Comparison of ENCODE assay signal across 1 cellular context in genomic region chr14:91333640-91334039, GRCh38.
TF ChIP-seq lines count a peak whose summit lies in the region.

No MANE protein-coding gene starts in this region.

TF ChIP-seq in GM12878, 131 proteins besides CTCF, POLR2A, EP300 and RAD21 (continued from another document and continues in another):
- TF ChIP-seq SKIL (IDR thresholded peaks at IDR 0.05; ENCODE audit: low read depth, poor library complexity, severe bottlenecking) (peak; percentile 71), NBN (IDR thresholded peaks at IDR 0.05) (0 out of 2 replicates have a peak, but pooled peaks have one; percentile 33), ZNF622 (IDR thresholded peaks at IDR 0.05) (no peak), RFX5 (IDR thresholded peaks at IDR 0.05; ENCODE audit: low read depth, low read length) (no peak), KDM1A (IDR thresholded peaks at IDR 0.05; ENCODE audit: borderline replicate concordance) (no peak), EGR1 (IDR thresholded peaks at IDR 0.05; ENCODE audit: borderline replicate concordance in 1 of 2, low read depth in 2 of 2, low read length in 2 of 2) (no peak), CBX5 (IDR thresholded peaks at IDR 0.05; ENCODE audit: low read depth) (0 out of 2 replicates have a peak, but pooled peaks have one; percentile 64), WRNIP1 (IDR thresholded peaks at IDR 0.05; ENCODE audit: borderline replicate concordance, low read depth, low read length) (no peak), HSF1 (IDR thresholded peaks at IDR 0.05; ENCODE audit: low read depth, low read length) (no peak), IRF3 (IDR thresholded peaks at IDR 0.05) (no peak), MYC (IDR thresholded peaks at IDR 0.05; ENCODE audit: insufficient read depth, insufficient read length, insufficient replicate concordance, low read length, severe bottlenecking) (no peak), REST (IDR thresholded peaks at IDR 0.05; ENCODE audit: low read depth, low read length) (no peak), IRF5 (IDR thresholded peaks at IDR 0.05; ENCODE audit: borderline replicate concordance) (no peak), BCLAF1 (IDR thresholded peaks at IDR 0.05) (no peak), POLR2AphosphoS2 (IDR thresholded peaks at IDR 0.05; ENCODE audit: low read depth, low read length) (no peak), RELB (IDR thresholded peaks at IDR 0.05; ENCODE audit: low read depth) (peak; percentile 41; the same call in 1 of the 2 replicates), RB1 (IDR thresholded peaks at IDR 0.05; ENCODE audit: borderline replicate concordance) (no peak), PAX5 (IDR thresholded peaks at IDR 0.05; ENCODE audit: borderline replicate concordance, low read depth, low read length) (peak; percentile 63; the same call in 1 of the 2 replicates), TCF7 (IDR thresholded peaks at IDR 0.05; ENCODE audit: borderline replicate concordance) (no peak), FOXK2 (IDR thresholded peaks at IDR 0.05) (no peak), PML (IDR thresholded peaks at IDR 0.05; ENCODE audit: low read length) (no peak; the same call in 1 of the 2 replicates), IKZF1 (conservative IDR thresholded peaks at IDR 0.05) (no peak; the same call in 1 of the 2 replicates), SMAD1 (IDR thresholded peaks at IDR 0.05; ENCODE audit: low read depth, partially characterized antibody) (no peak), SIN3A (IDR thresholded peaks at IDR 0.05; ENCODE audit: low read depth, low read length) (no peak), LARP7 (IDR thresholded peaks at IDR 0.05) (no peak), SUPT20H (IDR thresholded peaks at IDR 0.05; ENCODE audit: borderline replicate concordance, control insufficient read depth, low read depth, low read length) (no peak), MLLT1 (IDR thresholded peaks at IDR 0.05) (0 out of 2 replicates have a peak, but pooled peaks have one; percentile 45), ZNF217 (IDR thresholded peaks at IDR 0.05) (0 out of 2 replicates have a peak, but pooled peaks have one; percentile 22), NFXL1 (IDR thresholded peaks at IDR 0.05; ENCODE audit: borderline replicate concordance) (no peak), MEF2A (IDR thresholded peaks at IDR 0.05; ENCODE audit: insufficient read depth, low read depth, low read length) (peak; percentile 53; the same call in 1 of the 2 replicates), ZBTB33 (IDR thresholded peaks at IDR 0.05) (no peak), SIX5 (IDR thresholded peaks at IDR 0.05; ENCODE audit: low read depth, low read length, severe bottlenecking) (no peak), MTA3 (IDR thresholded peaks at IDR 0.05; ENCODE audit: borderline replicate concordance, low read length) (peak; percentile 61; the same call in 1 of the 2 replicates), ZBED1 (IDR thresholded peaks at IDR 0.05; ENCODE audit: borderline replicate concordance) (0 out of 2 replicates have a peak, but pooled peaks have one; percentile 35), DPF2 (IDR thresholded peaks at IDR 0.05) (0 out of 2 replicates have a peak, but pooled peaks have one; percentile 25), SUZ12 (IDR thresholded peaks at IDR 0.05; ENCODE audit: unreplicated experiment) (no peak), E2F4 (IDR thresholded peaks at IDR 0.05; ENCODE audit: low read depth, low read length) (no peak), TBL1XR1 (IDR thresholded peaks at IDR 0.05; ENCODE audit: low read depth, low read length) (no peak), STAT1 (conservative IDR thresholded peaks at IDR 0.05) (no peak), NR2C1 (IDR thresholded peaks at IDR 0.05) (no peak), HDGF (IDR thresholded peaks at IDR 0.05) (no peak), ZNF24 (IDR thresholded peaks at IDR 0.05) (no peak), ZNF207 (IDR thresholded peaks at IDR 0.05; ENCODE audit: borderline replicate concordance) (no peak), EED (IDR thresholded peaks at IDR 0.05; ENCODE audit: low read depth) (no peak; the same call in 1 of the 2 replicates)
